ENCODE assay signal across 1 cellular context in genomic region chr1:111351700-111352099, GRCh38.
TF ChIP-seq lines count a peak whose summit lies in the region.

No MANE protein-coding gene starts in this region.

TF ChIP-seq in H1, 55 proteins besides CTCF, POLR2A, EP300 and RAD21:
- TF ChIP-seq CHD7 (IDR thresholded peaks at IDR 0.05; ENCODE audit: insufficient replicate concordance, low read length), result no peak
- TF ChIP-seq CBX5 (IDR thresholded peaks at IDR 0.05; ENCODE audit: low read depth, low read length), result no peak
- no peak for TF ChIP-seq FOSL1 (IDR thresholded peaks at IDR 0.05; ENCODE audit: insufficient read depth, low read depth, low read length)
- TF ChIP-seq CHD2 (IDR thresholded peaks at IDR 0.05; ENCODE audit: low read length), result no peak
- TF ChIP-seq POU5F1 (IDR thresholded peaks at IDR 0.05; ENCODE audit: low read depth, low read length), result no peak
- no peak for TF ChIP-seq SP2 (IDR thresholded peaks at IDR 0.05; ENCODE audit: low read length)
- no peak for TF ChIP-seq MAFK (IDR thresholded peaks at IDR 0.05; ENCODE audit: low read depth, low read length)
- no peak for TF ChIP-seq RFX5 (IDR thresholded peaks at IDR 0.05; ENCODE audit: borderline replicate concordance, low read depth, low read length)
- no peak for TF ChIP-seq BRCA1 (IDR thresholded peaks at IDR 0.05; ENCODE audit: low read depth, low read length)
- no peak for TF ChIP-seq SAP30 (IDR thresholded peaks at IDR 0.05; ENCODE audit: insufficient read depth, insufficient replicate concordance, low read length)
- TF ChIP-seq SIRT6 (IDR thresholded peaks at IDR 0.05; ENCODE audit: low read length), result no peak
- TF ChIP-seq RNF2 (IDR thresholded peaks at IDR 0.05; ENCODE audit: borderline replicate concordance, low read depth, low read length, missing control alignments, poor library complexity, severe bottlenecking), result no peak
- TF ChIP-seq TAF1 (IDR thresholded peaks at IDR 0.05; ENCODE audit: low read depth, low read length), result no peak
- no peak for TF ChIP-seq EZH2 (IDR thresholded peaks at IDR 0.05; ENCODE audit: low read depth, low read length, severe bottlenecking)
- no peak for TF ChIP-seq KDM4A (IDR thresholded peaks at IDR 0.05; ENCODE audit: low read depth, low read length, severe bottlenecking)
